ENCODE assay signal across 1 cellular context in genomic region chr22:38923463-38924196, GRCh38.
A peak's percentile ranks its signal among the peaks of the same experiment; 100 is the strongest.
TF ChIP-seq lines count a peak whose summit lies in the region.

No MANE protein-coding gene starts in this region.

TF ChIP-seq in K562, 482 proteins besides CTCF, POLR2A, EP300 and RAD21 (continued from another document):
- peak; percentile 96 for TF ChIP-seq USF1 (CRISPR knock-in tag; IDR thresholded peaks at IDR 0.05)
- TF ChIP-seq USF2 (CRISPR knock-in tag; IDR thresholded peaks at IDR 0.05), result peak; percentile 97
- TF ChIP-seq BRCA1 (IDR thresholded peaks at IDR 0.05), result 0 out of 2 replicates have a peak, but pooled peaks have one; percentile 35
- no peak for TF ChIP-seq BRCA1 (CRISPR knock-in tag; IDR thresholded peaks at IDR 0.05)
- TF ChIP-seq FOS (IDR thresholded peaks at IDR 0.05; ENCODE audit: extremely low read depth, insufficient read length), result peak; percentile 22
- TF ChIP-seq MTF1 (CRISPR knock-in tag; IDR thresholded peaks at IDR 0.05; ENCODE audit: borderline replicate concordance), result no peak
- TF ChIP-seq EWSR1 (IDR thresholded peaks at IDR 0.05; ENCODE audit: borderline replicate concordance, low read depth, partially characterized antibody), result no peak
- TF ChIP-seq ZNF318 (IDR thresholded peaks at IDR 0.05; ENCODE audit: borderline replicate concordance in 1 of 2, low read depth in 1 of 2), result no peak
- TF ChIP-seq NR3C1 (CRISPR knock-in tag; IDR thresholded peaks at IDR 0.05), result no peak
- TF ChIP-seq ZBTB26 (CRISPR knock-in tag; IDR thresholded peaks at IDR 0.05), result no peak
- TF ChIP-seq ZBTB34 (CRISPR knock-in tag; IDR thresholded peaks at IDR 0.05), result no peak
- no peak for TF ChIP-seq PTBP1 (IDR thresholded peaks at IDR 0.05; ENCODE audit: low read depth, low read length)
- no peak for TF ChIP-seq SMAD4 (CRISPR knock-in tag; conservative IDR thresholded peaks at IDR 0.05)
- TF ChIP-seq RBM25 (IDR thresholded peaks at IDR 0.05; ENCODE audit: low read depth, low read length, severe bottlenecking), result peak; percentile 23
- TF ChIP-seq FOXA3 (CRISPR knock-in tag; conservative IDR thresholded peaks at IDR 0.05 in 1 of 2, IDR thresholded peaks at IDR 0.05 in 1 of 2), result no peak
- no peak for TF ChIP-seq BRF1 (IDR thresholded peaks at IDR 0.05; ENCODE audit: borderline replicate concordance, extremely low read depth, insufficient read length)
- no peak for TF ChIP-seq HMG20B (CRISPR knock-in tag; IDR thresholded peaks at IDR 0.05)
- no peak for TF ChIP-seq THAP12 (CRISPR knock-in tag; IDR thresholded peaks at IDR 0.05)
- peak; percentile 90 for TF ChIP-seq RAD51 (IDR thresholded peaks at IDR 0.05; ENCODE audit: borderline replicate concordance, low read depth)
- peak; percentile 43 for TF ChIP-seq NFYB (IDR thresholded peaks at IDR 0.05; ENCODE audit: extremely low read depth, insufficient read length)
- TF ChIP-seq ZNF639 (CRISPR knock-in tag; conservative IDR thresholded peaks at IDR 0.05 in 1 of 2, IDR thresholded peaks at IDR 0.05 in 1 of 2), result no peak
- TF ChIP-seq CBFA2T2 (conservative IDR thresholded peaks at IDR 0.05), result peak; percentile 28; the same call in 1 of the 2 replicates
- peak; percentile 88 for TF ChIP-seq ZNF512 (tag; IDR thresholded peaks at IDR 0.05)
- TF ChIP-seq POLR3A (IDR thresholded peaks at IDR 0.05; ENCODE audit: borderline replicate concordance, extremely low read depth, insufficient read depth, insufficient read length), result no peak
- no peak for TF ChIP-seq NKRF (IDR thresholded peaks at IDR 0.05; ENCODE audit: borderline replicate concordance)
- no peak for TF ChIP-seq CCNT2 (IDR thresholded peaks at IDR 0.05; ENCODE audit: borderline replicate concordance, extremely low read depth, insufficient read length, low read depth, low read length)
- TF ChIP-seq MLX (CRISPR knock-in tag; conservative IDR thresholded peaks at IDR 0.05), result no peak
- TF ChIP-seq SRSF9 (IDR thresholded peaks at IDR 0.05; ENCODE audit: borderline replicate concordance, low read depth, low read length), result no peak
- no peak for TF ChIP-seq MCM7 (IDR thresholded peaks at IDR 0.05)
- no peak for TF ChIP-seq CBX8 (IDR thresholded peaks at IDR 0.05; ENCODE audit: borderline replicate concordance, extremely low read depth, low read depth, low read length, poor library complexity, severe bottlenecking)
- TF ChIP-seq SPI1 (IDR thresholded peaks at IDR 0.05; ENCODE audit: borderline replicate concordance, low read depth, low read length), result no peak
- TF ChIP-seq HDAC8 (tag; IDR thresholded peaks at IDR 0.05), result no peak
- no peak for TF ChIP-seq ZNF12 (CRISPR knock-in tag; IDR thresholded peaks at IDR 0.05)
- TF ChIP-seq SETDB1 (IDR thresholded peaks at IDR 0.05; ENCODE audit: low read length), result no peak
- TF ChIP-seq ZNF561 (CRISPR knock-in tag; conservative IDR thresholded peaks at IDR 0.05), result no peak
